Comparison of ENCODE assay signal across 8 cellular contexts in the genomic region with DNA sequence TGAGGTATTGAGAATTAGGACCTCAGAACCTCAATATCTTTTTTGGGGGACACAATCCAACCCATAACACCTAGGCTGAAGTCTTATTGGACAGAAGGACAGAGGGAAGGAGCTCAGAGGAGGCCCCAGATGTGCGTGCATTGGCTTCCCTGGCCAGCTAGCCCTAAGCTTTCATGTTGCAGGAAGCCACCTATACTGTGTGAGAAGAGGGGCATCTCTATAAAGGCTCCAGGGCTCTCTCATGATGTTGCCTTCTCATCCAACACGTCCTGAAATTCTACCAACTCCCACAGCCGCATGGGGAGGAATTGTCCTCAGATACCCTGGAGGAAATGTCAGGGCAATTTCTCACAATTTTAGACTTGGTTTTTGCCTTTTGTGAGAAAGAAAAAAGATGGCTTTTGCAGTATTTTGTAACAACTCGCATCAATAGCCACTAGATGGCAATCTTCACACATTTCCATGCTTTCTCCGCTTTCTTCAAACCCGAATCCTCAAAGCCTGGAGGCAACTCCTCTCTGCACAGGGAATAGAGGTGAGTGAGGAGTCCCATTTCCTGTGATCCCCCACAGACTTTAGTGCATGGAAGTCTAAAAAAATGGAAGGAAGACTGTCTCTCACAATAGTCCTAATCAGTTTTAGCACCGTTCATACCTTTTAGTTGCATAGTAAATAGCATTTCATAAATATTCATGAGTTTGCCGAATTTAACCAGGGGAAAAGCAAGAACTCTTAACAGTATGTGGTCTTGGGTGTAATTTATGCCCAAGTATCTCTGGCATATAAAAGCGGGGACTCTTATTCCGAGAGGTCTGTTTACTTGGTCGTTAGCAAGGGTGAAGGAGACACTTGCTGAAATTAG. TPM values are rescaled to one million over a fixed set of nuclear protein-coding genes. Genes with fewer than 3 reads are reported as not detected.
DNase-seq lines count a peak whose midpoint lies in the region; ATAC-seq and TF ChIP-seq lines count a peak whose summit lies in the region.

No MANE protein-coding gene starts in this region.

- intact Hi-C loops in Right ventricle myocardium superior (cut with DNase I): no loop called here
- intact Hi-C loops in Right ventricle myocardium inferior (cut with DNase I): loop anchor here (2.0 kb wide), 1 partner anchor 129 kb away; no protein-coding TSS in a partner anchor
- intact Hi-C loops in stomach (cut with DNase I; ENCODE audit: low total_unique reads): no loop called here

- peak overlapping the region; percentile 26 for H3K9ac ChIP-seq in iPS-15b (ENCODE audit: low read depth, low read length)

- WGBS in stomach, 5 donors: 18 to 29% (median 21%) methylated on average over 11 of the region's 11 CpGs

- peaks cover 5% of the 10 kb centered on the region for H3K4me1 ChIP-seq in iPS-15b (ENCODE audit: control insufficient read depth, insufficient read depth, low read length)
- peaks cover 0 to 7% (median 0%) of the 10 kb centered on the region in 4 donors for H3K4me1 ChIP-seq in stomach

- no peak for TF ChIP-seq EP300 in stomach (IDR thresholded peaks at IDR 0.05)

- TF ChIP-seq CTCF in astrocyte of the spinal cord (IDR thresholded peaks at IDR 0.05; ENCODE audit: low read depth, low read length) (peak; percentile 68), stomach (IDR thresholded peaks at IDR 0.05) (peak in 5 of 7 experiments; percentile 21 to 50 (median 37))

- H3K9me3 ChIP-seq in iPS-15b (ENCODE audit: control insufficient read depth, insufficient read depth, low read length) (no peaks in the 10 kb centered on the region), stomach (no peaks in the 10 kb centered on the region)

- no peak for TF ChIP-seq POLR2A in stomach (IDR thresholded peaks at IDR 0.05)

- DNase-seq in Right ventricle myocardium superior (no peak), Right ventricle myocardium inferior (ENCODE audit: missing footprints) (no peak), NCI-H2227 (lab: John Stamatoyannopoulos, UW; ENCODE audit: unreplicated experiment) (peak; percentile 44), astrocyte of the spinal cord (ENCODE audit: low read depth, low spot score) (peak; percentile 54), stomach (no peak)

- H3K27ac ChIP-seq in stomach: no peak overlapping the region

- no peaks in the 10 kb centered on the region for H3K27me3 ChIP-seq in iPS-15b (ENCODE audit: control insufficient read depth, insufficient read depth, low read length)
- H3K27me3 ChIP-seq in stomach: peaks cover 0 to 6% (median 0%) of the 10 kb centered on the region in 3 donors

- in situ Hi-C loops in astrocyte of the spinal cord (cut with HindIII; ENCODE audit: low sequenced_read_pairs): no loop called here

- H3K36me3 ChIP-seq in iPS-15b (ENCODE audit: control insufficient read depth, insufficient read depth, low read length) (no peaks in the 10 kb centered on the region), stomach (no peaks in the 10 kb centered on the region)

- ATAC-seq in Right ventricle myocardium superior (ENCODE audit: poor library complexity) (peak; percentile 68), Right ventricle myocardium inferior (no peak), HG02973 (IDR thresholded peaks at IDR 0.05; ENCODE audit: unreplicated experiment) (peak; percentile 75), GM19328 (IDR thresholded peaks at IDR 0.05; ENCODE audit: unreplicated experiment) (no peak)

- H3K4me3 ChIP-seq in astrocyte of the spinal cord (ENCODE audit: low read depth, low read length): no peak overlapping the region
- no peak overlapping the region for H3K4me3 ChIP-seq in iPS-15b (ENCODE audit: low read depth, low read length)
- no peak overlapping the region for H3K4me3 ChIP-seq in stomach

RNA-seq across cellular contexts. Expression of a gene that starts 7.4 kb away (rescaled TPM):
- total RNA-seq in Right ventricle myocardium superior (not detected), Right ventricle myocardium inferior (not detected), stomach (not detected)
- polyA plus RNA-seq in stomach: not detected

Comparison
In these comparisons a context has a peak if more than half of its experiments do, and no peak if none do; other contexts are left out.
1. ATAC-seq: peak in Right ventricle myocardium superior (single experiment) and HG02973 (single experiment); none in Right ventricle myocardium inferior (single experiment) and GM19328 (single experiment).
2. DNase-seq: peak in NCI-H2227 (single experiment) and astrocyte of the spinal cord (single experiment); none in Right ventricle myocardium superior (single experiment), Right ventricle myocardium inferior (single experiment) and stomach (single experiment).